ENCODE assay signal across 11 cellular contexts in genomic region chr3:48426944-48427629, GRCh38. TPM values are rescaled to one million over a fixed set of nuclear protein-coding genes. Genes with fewer than 3 reads are reported as not detected.
DNase-seq lines count a peak whose midpoint lies in the region; ATAC-seq and TF ChIP-seq lines count a peak whose summit lies in the region.
"Had no signal": no experiment of that assay in that cellular context is flagged by ENCODE, and none has a peak within 500 bp of the region (broad histone marks: within the 10 kb centered on the region; RNA-seq: fewer than 3 reads in every experiment).

No MANE protein-coding gene starts in this region.

- no peak overlapping the region for H3K4me3 Mint-ChIP-seq in activated CD8-positive, alpha-beta T cell treated with anti-CD3 and anti-CD28 coated beads, Interleukin-2, amount 10 ng/mL, durations not matched to agents 7 days and 5 days
- no peak overlapping the region for H3K4me3 Mint-ChIP-seq in activated CD8-positive, alpha-beta T cell treated with anti-CD3 and anti-CD28 coated beads for 36 hours
- peak overlapping the region; percentile 90 for H3K4me3 Mint-ChIP-seq in endodermal cell

- peaks cover 13% of the 10 kb centered on the region for H3K4me1 Mint-ChIP-seq in activated CD8-positive, alpha-beta T cell treated with anti-CD3 and anti-CD28 coated beads, Interleukin-2, amount 10 ng/mL, durations not matched to agents 7 days and 5 days (ENCODE audit: low read depth)
- peaks cover 4% of the 10 kb centered on the region for H3K4me1 Mint-ChIP-seq in activated CD8-positive, alpha-beta T cell treated with anti-CD3 and anti-CD28 coated beads for 36 hours (ENCODE audit: low read depth)
- H3K4me1 Mint-ChIP-seq in endodermal cell: peaks cover 43% of the 10 kb centered on the region

- H3K27ac Mint-ChIP-seq in activated CD8-positive, alpha-beta T cell treated with anti-CD3 and anti-CD28 coated beads, Interleukin-2, amount 10 ng/mL, durations not matched to agents 7 days and 5 days: peak overlapping the region; percentile 6
- no peak overlapping the region for H3K27ac Mint-ChIP-seq in activated CD8-positive, alpha-beta T cell treated with anti-CD3 and anti-CD28 coated beads for 36 hours
- H3K27ac Mint-ChIP-seq in endodermal cell: peak overlapping the region; percentile 88

- DNase-seq in activated CD8-positive, alpha-beta T cell treated with anti-CD3 and anti-CD28 coated beads, Interleukin-2, amount 10 ng/mL, durations not matched to agents 7 days and 5 days: no peak
- DNase-seq in activated CD8-positive, alpha-beta T cell treated with anti-CD3 and anti-CD28 coated beads for 36 hours: no peak
- DNase-seq in endodermal cell (no peak), tibial artery (peak; percentile 65 to 83), Kasumi-1 (lab: John Stamatoyannopoulos, UW) (no peak), GM03348 (ENCODE audit: low spot score) (no peak)
- DNase-seq: NCI-H1436 treated with DMSO at 0.1 percent for 48 hours had no signal

- H3K9me3 ChIP-seq in endodermal cell (ENCODE audit: control insufficient read depth, low read length): no peaks in the 10 kb centered on the region
- H3K9me3 ChIP-seq in muscle layer of duodenum (ENCODE audit: control insufficient read depth in 1 of 2, low read length in 2 of 2): no peaks in the 10 kb centered on the region
- no peaks in the 10 kb centered on the region for H3K9me3 ChIP-seq in tibial artery
- H3K9me3 ChIP-seq: mucosa of descending colon had no signal

- TF ChIP-seq CTCF in activated CD8-positive, alpha-beta T cell treated with anti-CD3 and anti-CD28 coated beads for 36 hours (IDR thresholded peaks at IDR 0.05): no peak
- TF ChIP-seq CTCF in endodermal cell (conservative IDR thresholded peaks at IDR 0.05) (no peak), tibial artery (IDR thresholded peaks at IDR 0.05) (no peak)

- CTCF ChIA-PET in activated CD8-positive, alpha-beta T cell treated with anti-CD3 and anti-CD28 coated beads, Interleukin-2, amount 10 ng/mL, durations not matched to agents 7 days and 5 days (lab: Charles Lee): interaction anchor here (1.6 to 6.0 kb wide), 2 partner anchors 9 to 27 kb away, joined by 6 to 59 read pairs; no protein-coding TSS in a partner anchor
- CTCF ChIA-PET in activated CD8-positive, alpha-beta T cell treated with anti-CD3 and anti-CD28 coated beads for 36 hours (lab: Charles Lee): interaction anchor here (1.0 to 2.9 kb wide), 3 partner anchors 9 to 26 kb away, joined by 3 to 17 read pairs (median 3); partner anchors contain the start of gene ATRIP

- no peak overlapping the region for H3K9ac ChIP-seq in endodermal cell (ENCODE audit: extremely low read depth, low read length, poor library complexity, severe bottlenecking)

- peaks cover 7% of the 10 kb centered on the region for H3K36me3 ChIP-seq in endodermal cell (ENCODE audit: control insufficient read depth, insufficient read depth, low read length)
- H3K36me3 ChIP-seq in muscle layer of duodenum (ENCODE audit: control insufficient read depth in 1 of 2, insufficient read depth in 2 of 2, low read length in 2 of 2): peaks cover under 1 to 5% of the 10 kb centered on the region in 2 donors
- H3K36me3 ChIP-seq in tibial artery: peaks cover 5 to 23% (median 14%) of the 10 kb centered on the region in 3 donors

- H3K27me3 ChIP-seq in endodermal cell (ENCODE audit: control insufficient read depth, insufficient read depth, low read length, poor library complexity, severe bottlenecking): no peaks in the 10 kb centered on the region
- no peaks in the 10 kb centered on the region for H3K27me3 ChIP-seq in muscle layer of duodenum (ENCODE audit: low read depth, low read length)
- no peaks in the 10 kb centered on the region for H3K27me3 ChIP-seq in tibial artery

- intact Hi-C loops in activated CD8-positive, alpha-beta T cell treated with anti-CD3 and anti-CD28 coated beads for 36 hours (cut with micrococcal nuclease): no loop called here
- intact Hi-C loops in tibial artery (cut with DNase I; ENCODE audit: low total_unique reads): no loop called here

- H3K27ac ChIP-seq in endodermal cell (ENCODE audit: low read depth, low read length) (no peak overlapping the region), muscle layer of duodenum (ENCODE audit: low read length) (peak overlapping the region; percentile 84), tibial artery (peak overlapping the region; percentile 93 to 99)

- 90 to 93% methylated on average over 6 to 8 of the region's 8 CpGs for WGBS in endodermal cell (ENCODE audit: insufficient coverage in 1 of 2, insufficient read length in 1 of 2), 2 experiments

- peaks cover 7% of the 10 kb centered on the region for H3K36me3 Mint-ChIP-seq in activated CD8-positive, alpha-beta T cell treated with anti-CD3 and anti-CD28 coated beads, Interleukin-2, amount 10 ng/mL, durations not matched to agents 7 days and 5 days (ENCODE audit: low read depth)
- H3K36me3 Mint-ChIP-seq in activated CD8-positive, alpha-beta T cell treated with anti-CD3 and anti-CD28 coated beads for 36 hours (ENCODE audit: low read depth): peaks cover 6% of the 10 kb centered on the region
- H3K36me3 Mint-ChIP-seq in endodermal cell (ENCODE audit: low read depth): peaks cover 16% of the 10 kb centered on the region

- POLR2A ChIA-PET in activated CD8-positive, alpha-beta T cell treated with anti-CD3 and anti-CD28 coated beads, Interleukin-2, amount 10 ng/mL, durations not matched to agents 7 days and 5 days (lab: Charles Lee): interaction anchor here (1.3 kb wide), 1 partner anchor 12 kb away, joined by 3 read pairs; the partner anchor contains the start of gene CCDC51
- POLR2A ChIA-PET in activated CD8-positive, alpha-beta T cell treated with anti-CD3 and anti-CD28 coated beads for 36 hours (lab: Charles Lee): interaction anchor here (1.4 kb wide), 1 partner anchor 12 kb away, joined by 6 read pairs; the partner anchor contains the start of genes CCDC51 and TMA7

- ATAC-seq in activated CD8-positive, alpha-beta T cell treated with anti-CD3 and anti-CD28 coated beads, Interleukin-2, amount 10 ng/mL, durations not matched to agents 7 days and 5 days: no peak
- no peak for ATAC-seq in activated CD8-positive, alpha-beta T cell treated with anti-CD3 and anti-CD28 coated beads for 36 hours
- no peak for ATAC-seq in HG02885 (IDR thresholded peaks at IDR 0.05; ENCODE audit: poor library complexity, unreplicated experiment)

- peaks cover 14% of the 10 kb centered on the region for H3K4me1 ChIP-seq in endodermal cell (ENCODE audit: control insufficient read depth, insufficient read depth, low read length)
- H3K4me1 ChIP-seq in muscle layer of duodenum (ENCODE audit: control insufficient read depth in 1 of 2, insufficient read depth in 2 of 2, low read length in 2 of 2): peaks cover 24 to 71% of the 10 kb centered on the region in 2 donors
- peaks cover 0 to 87% (median 69%) of the 10 kb centered on the region in 4 donors for H3K4me1 ChIP-seq in tibial artery

- no peaks in the 10 kb centered on the region for H3K9me3 Mint-ChIP-seq in activated CD8-positive, alpha-beta T cell treated with anti-CD3 and anti-CD28 coated beads, Interleukin-2, amount 10 ng/mL, durations not matched to agents 7 days and 5 days (ENCODE audit: insufficient read depth)
- no peaks in the 10 kb centered on the region for H3K9me3 Mint-ChIP-seq in activated CD8-positive, alpha-beta T cell treated with anti-CD3 and anti-CD28 coated beads for 36 hours
- H3K9me3 Mint-ChIP-seq in endodermal cell: no peaks in the 10 kb centered on the region

- peaks cover 18% of the 10 kb centered on the region for H3K27me3 Mint-ChIP-seq in activated CD8-positive, alpha-beta T cell treated with anti-CD3 and anti-CD28 coated beads, Interleukin-2, amount 10 ng/mL, durations not matched to agents 7 days and 5 days (ENCODE audit: low read depth)
- H3K27me3 Mint-ChIP-seq in activated CD8-positive, alpha-beta T cell treated with anti-CD3 and anti-CD28 coated beads for 36 hours: peaks cover 6% of the 10 kb centered on the region
- H3K27me3 Mint-ChIP-seq in endodermal cell (ENCODE audit: insufficient read depth): no peaks in the 10 kb centered on the region

- H3K4me3 ChIP-seq in endodermal cell (ENCODE audit: low read length): no peak overlapping the region
- peak overlapping the region; percentile 55 to 73 for H3K4me3 ChIP-seq in muscle layer of duodenum (ENCODE audit: low read depth in 1 of 2, low read length in 2 of 2)
- H3K4me3 ChIP-seq in tibial artery: peak overlapping the region; percentile 68 to 87
- H3K4me3 ChIP-seq: mucosa of descending colon had no signal

RNA-seq across cellular contexts. Expression of gene PLXNB1, which starts 2.8 kb away (rescaled TPM):
- 1 to 10 TPM in 1 of 2 experiments, under 1 TPM in 1; 0.76 to 1.7 TPM for total RNA-seq in activated CD8-positive, alpha-beta T cell treated with anti-CD3 and anti-CD28 coated beads, Interleukin-2, amount 10 ng/mL, durations not matched to agents 7 days and 5 days
- 1 to 10 TPM; 3.7 TPM for total RNA-seq in activated CD8-positive, alpha-beta T cell treated with anti-CD3 and anti-CD28 coated beads for 36 hours
- 100 to 1,000 TPM; 175 to 216 TPM for total RNA-seq in endodermal cell
- polyA plus RNA-seq in endodermal cell (2013, experiment 1 of 2): 165 TPM
- 157 TPM for polyA plus RNA-seq in endodermal cell (2013, experiment 2 of 2)

RNA-seq across cellular contexts. Expression of gene CCDC51, which starts 12.8 kb away (rescaled TPM):
- total RNA-seq in activated CD8-positive, alpha-beta T cell treated with anti-CD3 and anti-CD28 coated beads, Interleukin-2, amount 10 ng/mL, durations not matched to agents 7 days and 5 days: 10 to 100 TPM; 16.3 to 16.5 TPM
- total RNA-seq in activated CD8-positive, alpha-beta T cell treated with anti-CD3 and anti-CD28 coated beads for 36 hours: 10 to 100 TPM; 25.3 to 28.3 TPM
- 10 to 100 TPM; 14.5 to 14.6 TPM for total RNA-seq in endodermal cell
- 15.2 TPM for polyA plus RNA-seq in endodermal cell (2013, experiment 1 of 2)
- polyA plus RNA-seq in endodermal cell (2013, experiment 2 of 2): 14.4 TPM

RNA-seq across cellular contexts. Expression of gene TMA7, which starts 13.0 kb away (rescaled TPM):
- total RNA-seq in activated CD8-positive, alpha-beta T cell treated with anti-CD3 and anti-CD28 coated beads, Interleukin-2, amount 10 ng/mL, durations not matched to agents 7 days and 5 days: 100 to 1,000 TPM; 339 to 364 TPM
- 100 to 1,000 TPM; 312 to 334 TPM for total RNA-seq in activated CD8-positive, alpha-beta T cell treated with anti-CD3 and anti-CD28 coated beads for 36 hours
- total RNA-seq in endodermal cell: 100 to 1,000 TPM; 290 to 326 TPM
- polyA plus RNA-seq in endodermal cell (2013, experiment 1 of 2): 420 TPM
- 414 TPM for polyA plus RNA-seq in endodermal cell (2013, experiment 2 of 2)

RNA-seq across cellular contexts. Expression of gene ATRIP, which starts 19.4 kb away (rescaled TPM):
- total RNA-seq in activated CD8-positive, alpha-beta T cell treated with anti-CD3 and anti-CD28 coated beads, Interleukin-2, amount 10 ng/mL, durations not matched to agents 7 days and 5 days: 10 to 100 TPM; 18.8 to 20.3 TPM
- total RNA-seq in activated CD8-positive, alpha-beta T cell treated with anti-CD3 and anti-CD28 coated beads for 36 hours: 10 to 100 TPM; 12.4 to 15.0 TPM
- total RNA-seq in endodermal cell: 10 to 100 TPM; 11.7 to 16.1 TPM
- polyA plus RNA-seq in endodermal cell (2013, experiment 1 of 2): 11.6 TPM
- 15.2 TPM for polyA plus RNA-seq in endodermal cell (2013, experiment 2 of 2)

RNA-seq across cellular contexts. Expression of gene FBXW12, which starts 55.1 kb away (rescaled TPM):
- not detected for total RNA-seq in activated CD8-positive, alpha-beta T cell treated with anti-CD3 and anti-CD28 coated beads, Interleukin-2, amount 10 ng/mL, durations not matched to agents 7 days and 5 days
- not detected for total RNA-seq in activated CD8-positive, alpha-beta T cell treated with anti-CD3 and anti-CD28 coated beads for 36 hours
- total RNA-seq in endodermal cell: 1 to 10 TPM in 1 of 2 donors, under 1 TPM in 1; 0.13 to 1.4 TPM
- 0.61 TPM for polyA plus RNA-seq in endodermal cell (2013, experiment 1 of 2)
- 0.62 TPM for polyA plus RNA-seq in endodermal cell (2013, experiment 2 of 2)
- total RNA-seq: aorta, mucosa of descending colon had no signal
- polyA plus RNA-seq: aorta had no signal

Comparison
In these comparisons a context has a peak if more than half of its experiments do, and no peak if none do; other contexts are left out.
1. DNase-seq: peak in tibial artery (2 of 2); none in activated CD8-positive, alpha-beta T cell treated with anti-CD3 and anti-CD28 coated beads, Interleukin-2, amount 10 ng/mL, durations not matched to agents 7 days and 5 days (single experiment), activated CD8-positive, alpha-beta T cell treated with anti-CD3 and anti-CD28 coated beads for 36 hours (single experiment), endodermal cell (single experiment), Kasumi-1 (0 of 2) and GM03348 (single experiment).
2. RNA of gene PLXNB1, which starts 2.8 kb away (total RNA-seq): 175 to 216 TPM in endodermal cell; 3.7 TPM in activated CD8-positive, alpha-beta T cell treated with anti-CD3 and anti-CD28 coated beads for 36 hours and 0.76 to 1.7 TPM in activated CD8-positive, alpha-beta T cell treated with anti-CD3 and anti-CD28 coated beads, Interleukin-2, amount 10 ng/mL, durations not matched to agents 7 days and 5 days; every median in the first group is over 10 times any median in the second.